ENCODE assay signal across 13 cellular contexts in genomic region chr13:75366380-75367280, GRCh38.
A peak's percentile ranks its signal among the peaks of the same experiment; 100 is the strongest.
DNase-seq lines count a peak whose midpoint lies in the region; ATAC-seq, FAIRE-seq and TF ChIP-seq lines count a peak whose summit lies in the region.
"Had no signal": no experiment of that assay in that cellular context is flagged by ENCODE, and none has a peak within 500 bp of the region (broad histone marks: within the 10 kb centered on the region; RNA-seq: fewer than 3 reads in every experiment).

No MANE protein-coding gene starts in this region.

- FAIRE-seq in GM12891 (lab: Jason Lieb, UNC), result peak; percentile 64

- H3K4me3 Mint-ChIP-seq in activated CD4-positive, alpha-beta memory T cell treated with anti-CD3 and anti-CD28 coated beads for 36 hours, result peak overlapping the region; percentile 34
- peak overlapping the region; percentile 72 to 82 (median 78) for H3K4me3 Mint-ChIP-seq in immature natural killer cell

- TF ChIP-seq CTCF in AG04450 (IDR thresholded peaks at IDR 0.05; ENCODE audit: low read depth, low read length), result 0 out of 2 replicates have a peak, but pooled peaks have one; percentile 7

- H3K36me3 Mint-ChIP-seq in activated CD4-positive, alpha-beta memory T cell treated with anti-CD3 and anti-CD28 coated beads for 36 hours, result no peaks in the 10 kb centered on the region
- no peaks in the 10 kb centered on the region for H3K36me3 Mint-ChIP-seq in immature natural killer cell

- CTCF ChIA-PET in AG04450 (lab: Charles Lee), result interaction anchor here (0.9 to 2.8 kb wide), 7 partner anchors 9 to 184 kb away, joined by 3 to 21 read pairs (median 3); partner anchors contain the start of gene TBC1D4
- CTCF ChIA-PET in activated CD4-positive, alpha-beta memory T cell treated with anti-CD3 and anti-CD28 coated beads for 36 hours (lab: Charles Lee), result interaction anchor here (0.6 to 1.4 kb wide), 9 partner anchors 9 to 1251 kb away, joined by 3 to 8 read pairs (median 3); partner anchors contain the start of gene UCHL3

- H3K27ac Mint-ChIP-seq in activated CD4-positive, alpha-beta memory T cell treated with anti-CD3 and anti-CD28 coated beads for 36 hours, result peak overlapping the region; percentile 76
- H3K27ac Mint-ChIP-seq in immature natural killer cell, result peak overlapping the region in 2 of 6 donors; percentile 1 to 76

- peaks cover 6% of the 10 kb centered on the region; the same call in 1 of the 2 replicates for H3K9me3 ChIP-seq in AG04450 (ENCODE audit: control insufficient read depth, insufficient read depth, low read length)
- H3K9me3 ChIP-seq: neutrophil had no signal

- no peak for ATAC-seq in GM21526 (IDR thresholded peaks at IDR 0.05; ENCODE audit: low FRiP score, unreplicated experiment)
- ATAC-seq in HG02885 (IDR thresholded peaks at IDR 0.05; ENCODE audit: poor library complexity, unreplicated experiment), result no peak
- ATAC-seq in GM18502 (IDR thresholded peaks at IDR 0.05; ENCODE audit: poor library complexity, unreplicated experiment), result no peak

- H3K27me3 ChIP-seq in AG04450 (ENCODE audit: control insufficient read depth, insufficient read depth, low read length), result no peaks in the 10 kb centered on the region

- H3K4me3 ChIP-seq in AG04450 (ENCODE audit: low read depth, low read length), result no peak overlapping the region

- H3K4me1 Mint-ChIP-seq in activated CD4-positive, alpha-beta memory T cell treated with anti-CD3 and anti-CD28 coated beads for 36 hours (ENCODE audit: low read depth), result peaks cover 36% of the 10 kb centered on the region
- H3K4me1 Mint-ChIP-seq in immature natural killer cell, result peaks cover 16 to 22% of the 10 kb centered on the region in 2 donors

- intact Hi-C loops in activated CD4-positive, alpha-beta memory T cell treated with anti-CD3 and anti-CD28 coated beads for 36 hours (cut with micrococcal nuclease), result loop anchor here (1.0 to 10.0 kb wide), 6 partner anchors 19 to 1232 kb away; partner anchors contain the start of genes COMMD6, KLF12 and LMO7

- no peak for TF ChIP-seq POLR2A in GM12891 (IDR thresholded peaks at IDR 0.05; ENCODE audit: low read depth, low read length)

- no peak overlapping the region for H3K27ac ChIP-seq in AG04450 (ENCODE audit: low read depth, low read length)
- H3K27ac ChIP-seq: neutrophil had no signal

- peaks cover 3% of the 10 kb centered on the region for H3K27me3 Mint-ChIP-seq in activated CD4-positive, alpha-beta memory T cell treated with anti-CD3 and anti-CD28 coated beads for 36 hours
- peaks cover 0 to 7% (median 0%) of the 10 kb centered on the region in 3 donors for H3K27me3 Mint-ChIP-seq in immature natural killer cell (ENCODE audit: low read depth in 3 of 3)

- H3K9me3 Mint-ChIP-seq in activated CD4-positive, alpha-beta memory T cell treated with anti-CD3 and anti-CD28 coated beads for 36 hours, result no peaks in the 10 kb centered on the region
- no peaks in the 10 kb centered on the region for H3K9me3 Mint-ChIP-seq in immature natural killer cell

- DNase-seq in AG04450 (ENCODE audit: low read depth, low spot score) (no peak), GM12891 (ENCODE audit: insufficient read length, low spot score) (no peak), immature natural killer cell (no peak), NCI-H2227 treated with DMSO at 0.1 percent for 48 hours (lab: John Stamatoyannopoulos, UW) (no peak)
- no peak for DNase-seq in activated CD4-positive, alpha-beta memory T cell treated with anti-CD3 and anti-CD28 coated beads for 36 hours
- DNase-seq: activated naive CD4-positive, alpha-beta T cell treated with anti-CD3 and anti-CD28 coated beads, Interleukin-2, amount 50 U/mL, for 16 hours; effector CD4-positive, alpha-beta T cell; NCI-H1930; substantia nigra had no signal

- POLR2A ChIA-PET in AG04450 (lab: Yijun Ruan, JAX), result no interaction called here
- POLR2A ChIA-PET in activated CD4-positive, alpha-beta memory T cell treated with anti-CD3 and anti-CD28 coated beads for 36 hours (lab: Charles Lee), result interaction anchor here (1.3 kb wide), 1 partner anchor 40 kb away, joined by 7 read pairs; no protein-coding TSS in a partner anchor

TF ChIP-seq in GM12891, 5 proteins besides CTCF, POLR2A, EP300 and RAD21:
- TF ChIP-seq SPI1 (IDR thresholded peaks at IDR 0.05; ENCODE audit: low read depth, low read length), result no peak
- no peak for TF ChIP-seq TAF1 (IDR thresholded peaks at IDR 0.05; ENCODE audit: low read depth, low read length)
- no peak for TF ChIP-seq POU2F2 (IDR thresholded peaks at IDR 0.05; ENCODE audit: low read depth, low read length)
- TF ChIP-seq PAX5 (IDR thresholded peaks at IDR 0.05; ENCODE audit: insufficient read depth, low read length, severe bottlenecking), result no peak
- TF ChIP-seq POLR2AphosphoS5 (IDR thresholded peaks at IDR 0.05; ENCODE audit: low read depth, low read length), result no peak
TF ChIP-seq in GM12891: peak in this region for 0.
